Comparison of ENCODE assay signal across 10 cellular contexts in genomic region chr4:162683659-162684370, GRCh38.
DNase-seq lines count a peak whose midpoint lies in the region; ATAC-seq, FAIRE-seq and TF ChIP-seq lines count a peak whose summit lies in the region.
"Had no signal": no experiment of that assay in that cellular context is flagged by ENCODE, and none has a peak within 500 bp of the region (broad histone marks: within the 10 kb centered on the region; RNA-seq: fewer than 3 reads in every experiment).

No MANE protein-coding gene starts in this region.

- H3K4me1 ChIP-seq in psoas muscle: no peaks in the 10 kb centered on the region

- H3K36me3 ChIP-seq in psoas muscle (ENCODE audit: insufficient read depth in 1 of 2, low read depth in 1 of 2): no peaks in the 10 kb centered on the region

- no peak for TF ChIP-seq CTCF in psoas muscle (IDR thresholded peaks at IDR 0.05)

- no peak overlapping the region for H3K4me3 ChIP-seq in psoas muscle

- WGBS in psoas muscle, 3 donors: 62 to 75% (median 72%) methylated on average over 5 of the region's 5 CpGs

- H3K27ac ChIP-seq in psoas muscle: no peak overlapping the region

- peaks cover 4% of the 10 kb centered on the region for H3K9me3 ChIP-seq in psoas muscle

- peak; percentile 83 for FAIRE-seq in RCC 7860 (lab: Jason Lieb, UNC)

- no peaks in the 10 kb centered on the region for H3K27me3 ChIP-seq in psoas muscle (ENCODE audit: insufficient read depth in 3 of 3, low read length in 2 of 3)

- peak; percentile 87 for ATAC-seq in GM19043 (IDR thresholded peaks at IDR 0.05; ENCODE audit: low read depth, unreplicated experiment)
- ATAC-seq in HG02981 (IDR thresholded peaks at IDR 0.05; ENCODE audit: unreplicated experiment): peak; percentile 96
- ATAC-seq in psoas muscle: no peak

- intact Hi-C loops in psoas muscle (cut with DNase I): no loop called here

- DNase-seq in RCC 7860 (ENCODE audit: low spot score) (peak; percentile 88), mucosa of gallbladder (ENCODE audit: low spot score) (peak; percentile 60), psoas muscle (no peak), NCI-H2227 (lab: John Stamatoyannopoulos, UW; ENCODE audit: unreplicated experiment) (no peak), pons (ENCODE audit: low spot score) (no peak)
- DNase-seq in activated CD8-positive, alpha-beta memory T cell treated with anti-CD3 and anti-CD28 coated beads, Interleukin-2, amount 50 U/mL, for 48 hours: no peak
- DNase-seq: activated CD4-positive, CD25-positive, alpha-beta regulatory T cell; NCI-H510A treated with DMSO at 0.1 percent for 48 hours had no signal

Comparison
In these comparisons a context has a peak if more than half of its experiments do, and no peak if none do; other contexts are left out.
1. ATAC-seq: peak in GM19043 (single experiment) and HG02981 (single experiment); none in psoas muscle (0 of 4).
2. DNase-seq: peak in RCC 7860 (single experiment) and mucosa of gallbladder (single experiment); none in psoas muscle (0 of 2), NCI-H2227 (single experiment), pons (single experiment) and activated CD8-positive, alpha-beta memory T cell treated with anti-CD3 and anti-CD28 coated beads, Interleukin-2, amount 50 U/mL, for 48 hours (single experiment).